In the genomic region with DNA sequence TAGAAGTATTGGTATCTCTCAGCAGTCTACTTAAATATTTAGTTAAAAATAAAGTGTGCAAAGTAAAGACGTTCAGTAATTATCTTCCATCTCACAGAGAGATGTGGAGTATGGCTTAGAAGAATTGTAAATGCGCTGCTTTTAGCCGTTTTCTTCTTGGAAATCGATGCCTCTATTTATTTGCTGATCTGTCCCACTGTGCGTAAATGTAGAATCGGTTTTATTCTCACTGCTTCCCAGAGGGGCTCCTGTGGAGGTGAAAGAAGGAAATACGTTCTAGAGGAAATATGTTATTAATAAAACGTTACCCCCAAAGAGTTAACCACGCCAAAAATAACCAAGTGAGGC, we compare ENCODE assay signal across 16 cellular contexts. TPM values are rescaled to one million over a fixed set of nuclear protein-coding genes. Genes with fewer than 3 reads are reported as not detected.
DNase-seq lines count a peak whose midpoint lies in the region; ATAC-seq and TF ChIP-seq lines count a peak whose summit lies in the region.
"Had no signal": no experiment of that assay in that cellular context is flagged by ENCODE, and none has a peak within 500 bp of the region (broad histone marks: within the 10 kb centered on the region; RNA-seq: fewer than 3 reads in every experiment).

No MANE protein-coding gene starts in this region.

- no peak for TF ChIP-seq CTCF in A673 (conservative IDR thresholded peaks at IDR 0.05; ENCODE audit: low read depth, low read length)
- no peak for TF ChIP-seq CTCF in HCT116 (IDR thresholded peaks at IDR 0.05 in 2 of 3, conservative IDR thresholded peaks at IDR 0.05 in 1 of 3; ENCODE audit: borderline replicate concordance in 1 of 3, insufficient read depth in 1 of 3, low read depth in 2 of 3, low read length in 2 of 3)
- no peak for TF ChIP-seq CTCF in coronary artery (IDR thresholded peaks at IDR 0.05)
- no peak for TF ChIP-seq CTCF in nephron progenitor cell (IDR thresholded peaks at IDR 0.05)
- no peak for TF ChIP-seq CTCF in transverse colon (IDR thresholded peaks at IDR 0.05)

- H3K9ac ChIP-seq in HCT116 (ENCODE audit: low read length), result no peak overlapping the region

- TF ChIP-seq POLR2A in HCT116 (IDR thresholded peaks at IDR 0.05; ENCODE audit: borderline replicate concordance, extremely low read depth, insufficient read depth, insufficient read length) (no peak), transverse colon (IDR thresholded peaks at IDR 0.05) (no peak)

- BruUV-seq in A673 (replicated peaks; lab: Mats Ljungman, UMichigan) (TSS peak; percentile 51), HCT116 (replicated peaks; lab: Mats Ljungman, UMichigan) (TSS peak; percentile 39)

- in situ Hi-C loops in transverse colon (cut with MboI; ENCODE audit: low pct_ligation_motif_present in 1 of 4, low pct_unique_long_range_greater_than_20kb in 1 of 4, low sequenced_read_pairs in 3 of 4), result no loop called here

- intact Hi-C loops in A673 (cut with micrococcal nuclease; ENCODE audit: unreplicated experiment) (no loop called here), HCT116 (cut with micrococcal nuclease) (loop anchor here (10.0 kb wide), 1 partner anchor 207 kb away; no protein-coding TSS in a partner anchor), transverse colon (cut with DNase I; ENCODE audit: low total_unique reads) (loop anchor here (10.0 kb wide), 1 partner anchor 67 kb away; no protein-coding TSS in a partner anchor)

- DNase-seq in A673 (ENCODE audit: low spot score), result no peak
- no peak for DNase-seq in HCT116 (ENCODE audit: low read depth, low spot score)
- DNase-seq in coronary artery (ENCODE audit: low spot score), result no peak
- no peak for DNase-seq in nephron progenitor cell
- DNase-seq in transverse colon, result no peak
- no peak for DNase-seq in activated gamma-delta T cell treated with Interleukin-2 at 50 U/mL for 16 hours
- DNase-seq in activated CD8-positive, alpha-beta memory T cell treated with anti-CD3 and anti-CD28 coated beads, Interleukin-2, amount 10 ng/mL, durations not matched to agents 7 days and 5 days, result no peak
- DNase-seq: activated CD4-positive, alpha-beta memory T cell treated with anti-CD3 and anti-CD28 coated beads, Interleukin-2, amount 10 ng/mL, durations not matched to agents 7 days and 5 days; CD4-positive, CD25-positive, alpha-beta regulatory T cell; foreskin melanocyte; NCI-H146; NCI-H526 treated with DMSO at 0.1 percent for 48 hours; upper lobe of right lung had no signal

- H3K36me3 Mint-ChIP-seq in nephron progenitor cell (ENCODE audit: low read depth), result no peaks in the 10 kb centered on the region
- no peaks in the 10 kb centered on the region for H3K36me3 Mint-ChIP-seq in activated CD8-positive, alpha-beta memory T cell treated with anti-CD3 and anti-CD28 coated beads, Interleukin-2, amount 10 ng/mL, durations not matched to agents 7 days and 5 days
- H3K36me3 Mint-ChIP-seq: CD4-positive, CD25-positive, alpha-beta regulatory T cell had no signal

- H2AFZ ChIP-seq in HCT116 (ENCODE audit: low read depth, low read length, poor library complexity, severe bottlenecking), result no peak overlapping the region

- no peak for TF ChIP-seq EP300 in transverse colon (IDR thresholded peaks at IDR 0.05; ENCODE audit: low read depth)

- H3K4me1 ChIP-seq in A673 (ENCODE audit: insufficient read depth, low read length, poor library complexity, severe bottlenecking), result peaks cover 7% of the 10 kb centered on the region
- peaks cover 3 to 46% of the 10 kb centered on the region in 2 experiments; a peak in 3 of 4 replicates for H3K4me1 ChIP-seq in HCT116 (ENCODE audit: control insufficient read depth in 1 of 2, insufficient read depth in 2 of 2, low read length in 2 of 2)
- peaks cover 0 to 30% (median 12%) of the 10 kb centered on the region in 4 donors for H3K4me1 ChIP-seq in transverse colon

- peak overlapping the region; percentile 81 for H3K4me3 Mint-ChIP-seq in nephron progenitor cell
- no peak overlapping the region for H3K4me3 Mint-ChIP-seq in activated CD8-positive, alpha-beta memory T cell treated with anti-CD3 and anti-CD28 coated beads, Interleukin-2, amount 10 ng/mL, durations not matched to agents 7 days and 5 days
- H3K4me3 Mint-ChIP-seq: activated CD4-positive, alpha-beta memory T cell treated with anti-CD3 and anti-CD28 coated beads, Interleukin-2, amount 10 ng/mL, durations not matched to agents 7 days and 5 days had no signal

- H3K27me3 ChIP-seq in A673 (replicated peaks; ENCODE audit: insufficient read depth, low read depth, low read length, poor library complexity) (peaks cover 48% of the 10 kb centered on the region), HCT116 (ENCODE audit: insufficient read depth, low read length) (no peaks in the 10 kb centered on the region), transverse colon (no peaks in the 10 kb centered on the region)
- H3K27me3 ChIP-seq: SJSA1 had no signal

- 61 to 78% methylated on average over 9 of the region's 9 CpGs for WGBS in transverse colon (ENCODE audit: low coverage in 1 of 2), 2 donors

- POLR2A ChIA-PET in A673 (lab: Charles Lee; ENCODE audit: low non-redundant PET) (interaction anchor here (0.7 kb wide), 1 partner anchor 16 kb away, joined by 3 read pairs; no protein-coding TSS in a partner anchor), HCT116 (lab: Charles Lee) (no interaction called here)

- H3K36me3 ChIP-seq in A673 (ENCODE audit: insufficient read depth, low read length, poor library complexity, severe bottlenecking) (no peaks in the 10 kb centered on the region), HCT116 (ENCODE audit: control insufficient read depth in 1 of 2, insufficient read depth in 2 of 2, low read length in 2 of 2) (no peaks in the 10 kb centered on the region), transverse colon (no peaks in the 10 kb centered on the region)
- H3K36me3 ChIP-seq: SJSA1, upper lobe of right lung had no signal

- H3K27ac ChIP-seq in A673 (ENCODE audit: low read depth, low read length, poor library complexity, severe bottlenecking) (no peak overlapping the region), HCT116 (ENCODE audit: low read depth, low read length) (no peak overlapping the region), coronary artery (peak overlapping the region in 1 of 2 donors; percentile 19), transverse colon (peak overlapping the region in 1 of 4 donors; percentile 39)
- H3K27ac ChIP-seq: SJSA1, upper lobe of right lung had no signal

- peaks cover 10% of the 10 kb centered on the region for H3K4me1 Mint-ChIP-seq in nephron progenitor cell
- H3K4me1 Mint-ChIP-seq in activated CD8-positive, alpha-beta memory T cell treated with anti-CD3 and anti-CD28 coated beads, Interleukin-2, amount 10 ng/mL, durations not matched to agents 7 days and 5 days, result peaks cover 4% of the 10 kb centered on the region

- peaks cover 21% of the 10 kb centered on the region for H3K79me2 ChIP-seq in HCT116 (ENCODE audit: insufficient read depth, low read length)

- no peak for TF ChIP-seq RAD21 in HCT116 (IDR thresholded peaks at IDR 0.05; ENCODE audit: low read depth)

- RAD21 ChIA-PET in HCT116 (lab: Charles Lee; ENCODE audit: low non-redundant PET in 1 of 2, low total read pairs in 2 of 2, uncharacterized antibody in 2 of 2, unreplicated experiment in 2 of 2), result no interaction called here

- H3K27ac Mint-ChIP-seq in nephron progenitor cell, result no peak overlapping the region
- H3K27ac Mint-ChIP-seq in activated CD8-positive, alpha-beta memory T cell treated with anti-CD3 and anti-CD28 coated beads, Interleukin-2, amount 10 ng/mL, durations not matched to agents 7 days and 5 days, result no peak overlapping the region
- H3K27ac Mint-ChIP-seq: activated CD4-positive, alpha-beta memory T cell treated with anti-CD3 and anti-CD28 coated beads, Interleukin-2, amount 10 ng/mL, durations not matched to agents 7 days and 5 days had no signal

- no peaks in the 10 kb centered on the region for H3K9me2 ChIP-seq in HCT116 (ENCODE audit: insufficient read depth)

- H3K4me3 ChIP-seq in A673 (ENCODE audit: low read depth, low read length, poor library complexity, severe bottlenecking) (peak overlapping the region; percentile 62), HCT116 (replicated peaks in 1 of 2; ENCODE audit: low read depth in 1 of 2, low read length in 2 of 2) (no peak overlapping the region), coronary artery (peak overlapping the region; percentile 90), transverse colon (no peak overlapping the region)
- H3K4me3 ChIP-seq: SJSA1 had no signal

- H3K9me3 ChIP-seq in A673 (ENCODE audit: low read depth, low read length, poor library complexity, severe bottlenecking) (no peaks in the 10 kb centered on the region), HCT116 (ENCODE audit: control insufficient read depth in 1 of 2, insufficient read depth in 1 of 2, low read depth in 1 of 2, low read length in 2 of 2) (no peaks in the 10 kb centered on the region), transverse colon (no peaks in the 10 kb centered on the region)
- H3K9me3 ChIP-seq: SJSA1, upper lobe of right lung had no signal

- CTCF ChIA-PET in A673 (lab: Charles Lee) (no interaction called here), HCT116 (lab: Charles Lee) (no interaction called here)
- CTCF ChIA-PET in activated CD8-positive, alpha-beta memory T cell treated with anti-CD3 and anti-CD28 coated beads, Interleukin-2, amount 10 ng/mL, durations not matched to agents 7 days and 5 days (lab: Charles Lee), result no interaction called here

- H3K4me2 ChIP-seq in HCT116 (ENCODE audit: low read length), result no peak overlapping the region

- H3K27me3 Mint-ChIP-seq in nephron progenitor cell (ENCODE audit: low read depth, poor library complexity), result peaks cover 79% of the 10 kb centered on the region
- H3K27me3 Mint-ChIP-seq in activated CD8-positive, alpha-beta memory T cell treated with anti-CD3 and anti-CD28 coated beads, Interleukin-2, amount 10 ng/mL, durations not matched to agents 7 days and 5 days, result peaks cover 56% of the 10 kb centered on the region

- no peaks in the 10 kb centered on the region for H4K20me1 ChIP-seq in HCT116 (ENCODE audit: insufficient read depth)

- H3K9me3 Mint-ChIP-seq in nephron progenitor cell, result no peaks in the 10 kb centered on the region
- H3K9me3 Mint-ChIP-seq in activated CD8-positive, alpha-beta memory T cell treated with anti-CD3 and anti-CD28 coated beads, Interleukin-2, amount 10 ng/mL, durations not matched to agents 7 days and 5 days (ENCODE audit: low read depth), result no peaks in the 10 kb centered on the region
- H3K9me3 Mint-ChIP-seq: activated CD4-positive, alpha-beta memory T cell treated with anti-CD3 and anti-CD28 coated beads, Interleukin-2, amount 10 ng/mL, durations not matched to agents 7 days and 5 days; CD4-positive, CD25-positive, alpha-beta regulatory T cell had no signal

- no peak for ATAC-seq in HCT116
- no peak for ATAC-seq in activated CD8-positive, alpha-beta memory T cell treated with anti-CD3 and anti-CD28 coated beads, Interleukin-2, amount 10 ng/mL, durations not matched to agents 7 days and 5 days
- no peak for ATAC-seq in GM18868 (IDR thresholded peaks at IDR 0.05; ENCODE audit: unreplicated experiment)
- ATAC-seq: left lobe of liver, upper lobe of right lung had no signal

TF ChIP-seq in HCT116, 20 proteins besides CTCF, POLR2A, EP300 and RAD21 (continues in another document):
- TF ChIP-seq SIN3A (IDR thresholded peaks at IDR 0.05; ENCODE audit: low read depth), result no peak

RNA-seq across cellular contexts. Expression of gene NPAS2, which starts 1.9 kb away (rescaled TPM):
- total RNA-seq in A673 (2021) (9.4 and 10.8 TPM in 2 replicates), HCT116 (2021; ENCODE audit: unreplicated experiment) (20.4 TPM), transverse colon (100 to 1,000 TPM in 3 of 4 donors, 10 to 100 TPM in 1; 63.0 to 134 (median 115) TPM)
- polyA plus RNA-seq in HCT116 (2012), result 25.1 and 29.9 TPM in 2 replicates
- under 1 TPM; 0.41 to 0.47 TPM for total RNA-seq in activated CD8-positive, alpha-beta memory T cell treated with anti-CD3 and anti-CD28 coated beads, Interleukin-2, amount 10 ng/mL, durations not matched to agents 7 days and 5 days

Comparison
In these comparisons a context has a peak if more than half of its experiments do, and no peak if none do; other contexts are left out.
1. H3K4me3 ChIP-seq: peak in A673 (single experiment) and coronary artery (single experiment); none in HCT116 (0 of 2) and transverse colon (0 of 4).